ENCODE assay signal across 21 cellular contexts in the genomic region with DNA sequence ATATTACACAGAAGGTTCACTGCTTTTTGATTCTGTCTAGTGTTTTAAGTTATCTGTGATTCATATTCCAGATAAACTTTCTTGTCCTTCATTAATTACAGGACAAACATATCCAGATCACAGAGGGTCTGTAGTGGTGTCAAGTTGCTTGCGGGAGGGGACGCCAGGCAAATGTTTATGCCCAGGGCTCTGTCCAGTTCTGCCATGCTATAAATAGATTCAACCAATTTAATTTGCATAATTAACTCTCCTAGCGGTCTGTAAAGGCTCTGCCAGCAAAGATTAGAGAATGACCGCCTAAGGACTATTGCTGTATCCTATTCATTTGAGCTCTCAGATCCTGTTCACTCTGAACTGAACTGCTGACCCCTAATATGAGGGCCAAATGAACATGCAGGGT. TPM values are rescaled to one million over a fixed set of nuclear protein-coding genes. Genes with fewer than 3 reads are reported as not detected.
DNase-seq lines count a peak whose midpoint lies in the region; ATAC-seq and TF ChIP-seq lines count a peak whose summit lies in the region.
"Had no signal": no experiment of that assay in that cellular context is flagged by ENCODE, and none has a peak within 500 bp of the region (broad histone marks: within the 10 kb centered on the region; RNA-seq: fewer than 3 reads in every experiment).

No MANE protein-coding gene starts in this region.

- H3K4me1 ChIP-seq in right atrium auricular region (no peaks in the 10 kb centered on the region), Caco-2 (no peaks in the 10 kb centered on the region), thyroid gland (no peaks in the 10 kb centered on the region)

- TF ChIP-seq CTCF in right atrium auricular region (IDR thresholded peaks at IDR 0.05), result no peak
- peak; percentile 27 for TF ChIP-seq CTCF in type B pancreatic cell (conservative IDR thresholded peaks at IDR 0.05)
- no peak for TF ChIP-seq CTCF in Caco-2 (IDR thresholded peaks at IDR 0.05; ENCODE audit: insufficient read depth in 1 of 2, low read depth in 1 of 2, low read length in 1 of 2, severe bottlenecking in 1 of 2, unreplicated experiment in 1 of 2)
- TF ChIP-seq CTCF in thyroid gland (IDR thresholded peaks at IDR 0.05), result no peak

- POLR2A ChIA-PET in Caco-2 (lab: Charles Lee), result no interaction called here

- H3K4me3 Mint-ChIP-seq in type B pancreatic cell (no peak overlapping the region), Caco-2 (ENCODE audit: unreplicated experiment) (no peak overlapping the region)
- H3K4me3 Mint-ChIP-seq: CD4-positive, CD25-positive, alpha-beta regulatory T cell; T-cell had no signal

- no peak for TF ChIP-seq POLR2A in thyroid gland (IDR thresholded peaks at IDR 0.05)

- H3K9me3 ChIP-seq in right atrium auricular region, result no peaks in the 10 kb centered on the region
- peaks cover 3% of the 10 kb centered on the region; the same call in 1 of the 2 replicates for H3K9me3 ChIP-seq in Caco-2
- no peaks in the 10 kb centered on the region for H3K9me3 ChIP-seq in thyroid gland

- intact Hi-C loops in left ventricle myocardium superior (cut with micrococcal nuclease) (no loop called here), Caco-2 (cut with micrococcal nuclease; ENCODE audit: unreplicated experiment) (no loop called here), thyroid gland (cut with DNase I) (no loop called here)

- H3K27me3 Mint-ChIP-seq in type B pancreatic cell (no peaks in the 10 kb centered on the region), Caco-2 (ENCODE audit: insufficient read depth, unreplicated experiment) (peaks cover 28% of the 10 kb centered on the region)
- H3K27me3 Mint-ChIP-seq: CD4-positive, CD25-positive, alpha-beta regulatory T cell; T-cell had no signal

- H3K4me1 Mint-ChIP-seq in type B pancreatic cell (ENCODE audit: unreplicated experiment) (peaks cover 6% of the 10 kb centered on the region), Caco-2 (ENCODE audit: low read depth, unreplicated experiment) (no peaks in the 10 kb centered on the region)
- H3K4me1 Mint-ChIP-seq: CD4-positive, CD25-positive, alpha-beta regulatory T cell; T-cell had no signal

- H3K4me3 ChIP-seq in right atrium auricular region, result no peak overlapping the region
- no peak overlapping the region for H3K4me3 ChIP-seq in Caco-2 (ENCODE audit: low read depth, low read length)
- H3K4me3 ChIP-seq in thyroid gland (replicated peaks in 1 of 3), result no peak overlapping the region

- no peak overlapping the region for H3K27ac Mint-ChIP-seq in type B pancreatic cell
- no peak overlapping the region for H3K27ac Mint-ChIP-seq in Caco-2 (ENCODE audit: unreplicated experiment)
- H3K27ac Mint-ChIP-seq: CD4-positive, CD25-positive, alpha-beta regulatory T cell; T-cell had no signal

- peak; percentile 27 for ATAC-seq in left ventricle myocardium superior
- no peak for ATAC-seq in HG03175 (IDR thresholded peaks at IDR 0.05; ENCODE audit: unreplicated experiment)
- ATAC-seq: HepG2, T-cell had no signal

- no TSS peak for BruUV-seq in Caco-2 (replicated peaks; lab: Mats Ljungman, UMichigan)

- H3K36me3 Mint-ChIP-seq in type B pancreatic cell (no peaks in the 10 kb centered on the region), Caco-2 (ENCODE audit: insufficient read depth, unreplicated experiment) (no peaks in the 10 kb centered on the region)
- H3K36me3 Mint-ChIP-seq: CD4-positive, CD25-positive, alpha-beta regulatory T cell; T-cell had no signal

- CTCF ChIA-PET in Caco-2 (lab: Charles Lee), result no interaction called here

- no peaks in the 10 kb centered on the region for H3K9me3 Mint-ChIP-seq in type B pancreatic cell
- no peaks in the 10 kb centered on the region for H3K9me3 Mint-ChIP-seq in Caco-2 (ENCODE audit: unreplicated experiment)

- no peak for DNase-seq in left ventricle myocardium superior
- DNase-seq in right atrium auricular region (ENCODE audit: low spot score), result no peak
- DNase-seq in NCI-H748 treated with DMSO at 0.1 percent for 48 hours (lab: John Stamatoyannopoulos, UW), result peak; percentile 30
- DNase-seq in astrocyte of the hippocampus (ENCODE audit: low read depth, low spot score), result peak; percentile 16
- no peak for DNase-seq in type B pancreatic cell (ENCODE audit: extremely low spot score, unreplicated experiment)
- no peak for DNase-seq in Caco-2
- no peak for DNase-seq in thyroid gland
- DNase-seq: CD4-positive, CD25-positive, alpha-beta regulatory T cell; DMS79 treated with DMSO at 0.1 percent for 48 hours; KBM-7; NCI-H1092; NCI-H1694; NCI-H2081 treated with DMSO at 0.1 percent for 48 hours; NCI-H446 treated with DMSO at 0.1 percent for 48 hours; NCI-H774; T-cell had no signal

- WGBS in thyroid gland, 2 donors, result 71 to 74% methylated on average over 4 of the region's 4 CpGs

- H3K27me3 ChIP-seq in right atrium auricular region (no peaks in the 10 kb centered on the region), Caco-2 (replicated peaks; ENCODE audit: control insufficient read depth, insufficient read depth, low read length) (no peaks in the 10 kb centered on the region), thyroid gland (no peaks in the 10 kb centered on the region)

- no peak overlapping the region for H3K27ac ChIP-seq in right atrium auricular region
- H3K27ac ChIP-seq in thyroid gland, result no peak overlapping the region
- H3K27ac ChIP-seq: HL-60, RWPE1 had no signal

- H3K36me3 ChIP-seq in right atrium auricular region (no peaks in the 10 kb centered on the region), Caco-2 (ENCODE audit: control insufficient read depth, insufficient read depth, low read length) (no peaks in the 10 kb centered on the region), thyroid gland (no peaks in the 10 kb centered on the region)

RNA-seq across cellular contexts. Expression of a gene that starts 59.7 kb away (rescaled TPM):
- total RNA-seq in left ventricle myocardium superior (5.6 TPM), right atrium auricular region (1 to 10 TPM in 1 of 2 donors, under 1 TPM in 1; 0.48 to 1.7 TPM), type B pancreatic cell (ENCODE audit: low replicate concordance) (1.9 and 6.1 TPM in 2 replicates), Caco-2 (2022) (not detected in 2 replicates), thyroid gland (1 to 10 TPM in 2 of 4 donors, under 1 TPM in 2; 0.11 to 3.2 (median 0.79) TPM)
- total RNA-seq: CD4-positive, CD25-positive, alpha-beta regulatory T cell; HepG2; HT-29; T-cell had no signal

Comparison
In these comparisons a context has a peak if more than half of its experiments do, and no peak if none do; other contexts are left out.
1. DNase-seq: peak in NCI-H748 treated with DMSO at 0.1 percent for 48 hours (single experiment) and astrocyte of the hippocampus (single experiment); none in left ventricle myocardium superior (single experiment), right atrium auricular region (single experiment), type B pancreatic cell (single experiment), Caco-2 (0 of 2) and thyroid gland (0 of 2).